16 cellular contexts compared by ENCODE assay signal in genomic region chr13:64817721-64818120, GRCh38.
DNase-seq lines count a peak whose midpoint lies in the region; ATAC-seq and TF ChIP-seq lines count a peak whose summit lies in the region.
"Had no signal": no experiment of that assay in that cellular context is flagged by ENCODE, and none has a peak within 500 bp of the region (broad histone marks: within the 10 kb centered on the region; RNA-seq: fewer than 3 reads in every experiment).

No MANE protein-coding gene starts in this region.

- H3K9me3 Mint-ChIP-seq in HFFc6: no peaks in the 10 kb centered on the region

- H3K27ac Mint-ChIP-seq in HFFc6: no peak overlapping the region; the same call in 1 of the 2 replicates
- H3K27ac Mint-ChIP-seq: CD8-positive, alpha-beta T cell; IgD-negative memory B cell had no signal

- H3K27me3 Mint-ChIP-seq in HFFc6 (ENCODE audit: insufficient read depth): no peaks in the 10 kb centered on the region
- H3K27me3 Mint-ChIP-seq: IgD-negative memory B cell had no signal

- H3K4me3 Mint-ChIP-seq in HFFc6: no peak overlapping the region
- H3K4me3 Mint-ChIP-seq: CD8-positive, alpha-beta T cell; IgD-negative memory B cell had no signal

- H3K4me1 Mint-ChIP-seq in HFFc6 (ENCODE audit: low read depth): peaks cover 12% of the 10 kb centered on the region
- H3K4me1 Mint-ChIP-seq: IgD-negative memory B cell had no signal

- no peak for TF ChIP-seq CTCF in HFFc6 (IDR thresholded peaks at IDR 0.05)

- DNase-seq in HFFc6 (peak; percentile 31), amniotic epithelial cell (ENCODE audit: low read depth) (peak; percentile 41), dermis blood vessel endothelial cell (peak; percentile 1), non-pigmented ciliary epithelial cell (ENCODE audit: low read depth) (peak; percentile 5), globus pallidus (ENCODE audit: low spot score) (no peak), AG08396 (ENCODE audit: low spot score) (no peak)
- DNase-seq: ACHN; BE2C; CD8-positive, alpha-beta T cell; DMS79 treated with DMSO at 0.1 percent for 48 hours; NCI-H1436; NCI-H2029 treated with DMSO at 0.1 percent for 48 hours; NCI-H510A treated with DMSO at 0.1 percent for 48 hours; SIG-M5 had no signal

- no peaks in the 10 kb centered on the region for H3K36me3 Mint-ChIP-seq in HFFc6 (ENCODE audit: low read depth)
- H3K36me3 Mint-ChIP-seq: CD8-positive, alpha-beta T cell; IgD-negative memory B cell had no signal

- ATAC-seq in GM21447 (IDR thresholded peaks at IDR 0.05; ENCODE audit: unreplicated experiment): no peak
- ATAC-seq: CD8-positive, alpha-beta T cell had no signal

Comparison
In these comparisons a context has a peak if more than half of its experiments do, and no peak if none do; other contexts are left out.
1. DNase-seq: peak in HFFc6 (single experiment), amniotic epithelial cell (single experiment), dermis blood vessel endothelial cell (single experiment) and non-pigmented ciliary epithelial cell (single experiment); none in globus pallidus (single experiment) and AG08396 (single experiment).